Comparison of ENCODE assay signal across 15 cellular contexts in the genomic region with DNA sequence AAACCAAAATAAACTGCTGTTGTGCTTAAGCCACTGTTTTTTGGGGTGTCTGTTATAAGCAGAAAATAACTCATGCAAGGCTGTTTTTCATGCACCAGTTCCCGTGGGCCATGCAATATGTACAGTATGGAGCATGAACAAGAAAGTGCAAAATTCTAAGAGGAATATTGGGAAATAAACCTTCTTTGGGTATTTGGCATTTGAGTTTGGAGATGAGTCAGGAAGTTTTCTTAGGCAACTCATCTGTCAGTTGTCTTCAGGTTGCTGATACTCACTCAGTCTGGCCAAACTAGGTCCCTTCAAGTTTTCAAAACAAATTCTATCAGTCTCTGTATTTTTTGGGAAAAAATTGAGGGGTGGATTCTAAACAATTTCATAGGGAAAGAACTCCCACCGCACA.
"Had no signal": no experiment of that assay in that cellular context is flagged by ENCODE, and none has a peak within 500 bp of the region (broad histone marks: within the 10 kb centered on the region; RNA-seq: fewer than 3 reads in every experiment).

No MANE protein-coding gene starts in this region.

- H3K9ac ChIP-seq: neural progenitor cell had no signal

- H3K9me3 ChIP-seq: body of pancreas, esophagus muscularis mucosa, stomach, thoracic aorta had no signal

- H2AFZ ChIP-seq: neural progenitor cell had no signal

- H3K36me3 ChIP-seq: esophagus muscularis mucosa, neural progenitor cell, stomach, thoracic aorta had no signal

- H3K27ac ChIP-seq: body of pancreas, esophagus muscularis mucosa, neural progenitor cell, stomach, thoracic aorta had no signal

- H3K4me2 ChIP-seq: neural progenitor cell had no signal

- H3K4me1 ChIP-seq: body of pancreas, stomach had no signal

- FAIRE-seq: small intestine, TTC549 had no signal

- H3K4me3 ChIP-seq: body of pancreas, esophagus muscularis mucosa, neural progenitor cell, stomach, thoracic aorta had no signal

- H3K27me3 ChIP-seq: body of pancreas, esophagus muscularis mucosa, neural progenitor cell, stomach had no signal

- DNase-seq: activated B cell treated with CpG ODN at 0.5 μM for 24 hours; activated CD4-positive, alpha-beta T cell treated with anti-CD3 and anti-CD28 coated beads, Interleukin-2, amount 10 ng/mL, durations not matched to agents 24 days and 14 days; activated CD8-positive, alpha-beta memory T cell treated with anti-CD3 and anti-CD28 coated beads for 24 hours; activated naive CD4-positive, alpha-beta T cell treated with anti-CD3 and anti-CD28 coated beads, Interleukin-2, amount 50 U/mL, for 16 hours; amniotic stem cell; body of pancreas; cerebellar nuclear complex; hippocampal formation; small intestine; stomach; T-helper 2 cell had no signal

- ATAC-seq: body of pancreas had no signal
